ENCODE assay signal across 10 cellular contexts in the genomic region with DNA sequence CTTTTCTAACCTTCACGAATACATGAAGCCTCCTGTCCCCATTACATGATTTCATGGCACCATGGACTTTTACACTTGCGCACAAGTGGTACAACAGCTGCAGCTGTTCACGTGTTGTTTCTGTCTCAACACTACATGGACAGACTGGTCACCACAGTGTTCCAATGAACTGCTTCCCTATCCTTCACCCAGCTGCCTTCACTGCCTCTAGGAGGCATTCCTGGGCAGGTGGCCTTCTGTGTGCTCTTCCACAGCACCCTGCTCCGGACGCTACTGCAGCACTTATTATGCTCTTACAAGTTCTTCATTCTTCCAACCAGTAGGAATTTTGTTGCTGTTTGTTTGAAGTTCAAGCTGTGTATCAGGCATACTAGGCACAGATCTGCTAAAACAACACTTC. TPM values are rescaled to one million over a fixed set of nuclear protein-coding genes. Genes with fewer than 3 reads are reported as not detected.
DNase-seq lines count a peak whose midpoint lies in the region; ATAC-seq and TF ChIP-seq lines count a peak whose summit lies in the region.
"Had no signal": no experiment of that assay in that cellular context is flagged by ENCODE, and none has a peak within 500 bp of the region (broad histone marks: within the 10 kb centered on the region; RNA-seq: fewer than 3 reads in every experiment).

No MANE protein-coding gene starts in this region.

- no peaks in the 10 kb centered on the region for H3K27me3 ChIP-seq in BLaER1 treated with 17β-estradiol and CSF1 and Interleukin-3, amounts not matched to agents 10 nM and 100 nM
- H3K27me3 ChIP-seq in GM23248 (replicated peaks; ENCODE audit: insufficient read depth) = no peaks in the 10 kb centered on the region
- H3K27me3 ChIP-seq in mammary epithelial cell (ENCODE audit: insufficient read depth, low read length) = no peaks in the 10 kb centered on the region
- no peaks in the 10 kb centered on the region for H3K27me3 ChIP-seq in neural cell (ENCODE audit: insufficient read depth, low read depth, low read length)

- CTCF ChIA-PET in mammary epithelial cell (lab: Charles Lee; ENCODE audit: low non-redundant PET) = no interaction called here

- no peak for TF ChIP-seq EP300 in neural cell (conservative IDR thresholded peaks at IDR 0.05; ENCODE audit: poor library complexity, severe bottlenecking)

- BruUV-seq in mammary epithelial cell (replicated peaks; lab: Mats Ljungman, UMichigan) = no TSS peak

- no peak for TF ChIP-seq CTCF in mammary epithelial cell (conservative IDR thresholded peaks at IDR 0.05 in 1 of 2, IDR thresholded peaks at IDR 0.05 in 1 of 2; ENCODE audit: extremely low read depth in 1 of 2, insufficient read depth in 1 of 2, low read depth in 1 of 2, low read length in 2 of 2)
- TF ChIP-seq CTCF in neural cell (IDR thresholded peaks at IDR 0.05; ENCODE audit: poor library complexity, severe bottlenecking) = no peak

- DNase-seq in GM23248 = no peak
- DNase-seq in mammary epithelial cell = no peak
- no peak for DNase-seq in iPS-NIHi7 (ENCODE audit: extremely low spot score)
- DNase-seq in ecto neural progenitor cell (ENCODE audit: low spot score) = no peak
- DNase-seq: activated B cell treated with CpG ODN at 0.5 μM for 24 hours, EL had no signal

- WGBS in GM23248 (ENCODE audit: low coverage in 1 of 2, low lambda C conversion rate in 2 of 2, missing lambda C conversion rate in 2 of 2), 2 experiments = 73 to 74% methylated on average over 5 of the region's 5 CpGs
- WGBS in mammary epithelial cell (ENCODE audit: low coverage, missing lambda C conversion rate) = 90% methylated on average over 5 of the region's 5 CpGs

- H3K4me3 ChIP-seq in BLaER1 treated with 17β-estradiol and CSF1 and Interleukin-3, amounts not matched to agents 10 nM and 100 nM = 0 out of 20 replicates have a peak overlapping the region, but pooled peaks of 1 of the 10 experiments have one; percentile 79
- peak overlapping the region; percentile 81 for H3K4me3 ChIP-seq in GM23248
- H3K4me3 ChIP-seq in mammary epithelial cell (replicated peaks in 1 of 3; ENCODE audit: insufficient read depth in 1 of 3, low read depth in 2 of 3, low read length in 3 of 3) = no peak overlapping the region
- H3K4me3 ChIP-seq in neural cell (ENCODE audit: low read length) = peak overlapping the region; percentile 97

- in situ Hi-C loops in GM23248 (cut with MboI) = no loop called here
- in situ Hi-C loops in mammary epithelial cell (cut with MboI; ENCODE audit: low sequenced_read_pairs in 2 of 2) = no loop called here

- H3K27ac ChIP-seq in BLaER1 treated with 17β-estradiol and CSF1 and Interleukin-3, amounts not matched to agents 10 nM and 100 nM = no peak overlapping the region
- H3K27ac ChIP-seq in GM23248 (no peak overlapping the region), mammary epithelial cell (ENCODE audit: insufficient read depth, low read depth, low read length) (no peak overlapping the region), neural cell (ENCODE audit: low read length) (no peak overlapping the region)

- dilution Hi-C loops in mammary epithelial cell (cut with HindIII; ENCODE audit: low sequenced_read_pairs) = no loop called here

- H3K9me2 ChIP-seq in GM23248 (ENCODE audit: insufficient read depth) (no peaks in the 10 kb centered on the region), neural cell (ENCODE audit: insufficient read depth, low read length) (no peaks in the 10 kb centered on the region)

- intact Hi-C loops in mammary epithelial cell (cut with micrococcal nuclease) = no loop called here

- H4K20me1 ChIP-seq in BLaER1 treated with 17β-estradiol and CSF1 and Interleukin-3, amounts not matched to agents 10 nM and 100 nM = peaks cover 0 to 6% (median 0%) of the 10 kb centered on the region in 11 experiments; a peak in 2 of 22 replicates
- H4K20me1 ChIP-seq in GM23248 (ENCODE audit: insufficient read depth) (no peaks in the 10 kb centered on the region), mammary epithelial cell (ENCODE audit: insufficient read depth, low read length) (no peaks in the 10 kb centered on the region), neural cell (ENCODE audit: insufficient read depth) (no peaks in the 10 kb centered on the region)

- no peak overlapping the region for H3K9ac ChIP-seq in BLaER1 treated with 17β-estradiol and CSF1 and Interleukin-3, amounts not matched to agents 10 nM and 100 nM
- peak overlapping the region; percentile 91 for H3K9ac ChIP-seq in GM23248
- H3K9ac ChIP-seq in mammary epithelial cell (ENCODE audit: insufficient read depth, low read length) = no peak overlapping the region
- no peak overlapping the region for H3K9ac ChIP-seq in neural cell (ENCODE audit: low read length)

- no peak for TF ChIP-seq RAD21 in neural cell (conservative IDR thresholded peaks at IDR 0.05)

- H2AFZ ChIP-seq in GM23248 (no peak overlapping the region), mammary epithelial cell (ENCODE audit: low read depth, low read length) (no peak overlapping the region), neural cell (ENCODE audit: low read depth, low read length) (no peak overlapping the region)

- H3K79me2 ChIP-seq in GM23248 (ENCODE audit: insufficient read depth) (peaks cover 20% of the 10 kb centered on the region), mammary epithelial cell (ENCODE audit: insufficient read depth, low read length) (peaks cover 14% of the 10 kb centered on the region), neural cell (replicated peaks; ENCODE audit: insufficient read depth, low read length) (no peaks in the 10 kb centered on the region)

- peak overlapping the region; percentile 80 to 92 (median 86) for H3K4me2 ChIP-seq in BLaER1 treated with 17β-estradiol and CSF1 and Interleukin-3, amounts not matched to agents 10 nM and 100 nM
- H3K4me2 ChIP-seq in GM23248 (ENCODE audit: unreplicated experiment) (peak overlapping the region; percentile 93), mammary epithelial cell (ENCODE audit: insufficient read depth, low read depth, low read length) (peak overlapping the region; percentile 93), neural cell (ENCODE audit: low read length) (no peak overlapping the region)

- H3F3A ChIP-seq in GM23248 (ENCODE audit: insufficient read depth) = peaks cover 26% of the 10 kb centered on the region
- H3F3A ChIP-seq in neural cell (ENCODE audit: insufficient read depth, low read length, poor library complexity, severe bottlenecking) = no peaks in the 10 kb centered on the region

- H3K9me3 ChIP-seq in BLaER1 treated with 17β-estradiol and CSF1 and Interleukin-3, amounts not matched to agents 10 nM and 100 nM (replicated peaks in 1 of 11) = peaks cover 0 to 14% (median 0%) of the 10 kb centered on the region in 11 experiments; a peak in 7 of 22 replicates
- no peaks in the 10 kb centered on the region for H3K9me3 ChIP-seq in GM23248 (ENCODE audit: low read depth)
- no peaks in the 10 kb centered on the region for H3K9me3 ChIP-seq in mammary epithelial cell (replicated peaks; ENCODE audit: insufficient read depth, low read length)
- H3K9me3 ChIP-seq in neural cell (ENCODE audit: low read length) = no peaks in the 10 kb centered on the region

- ATAC-seq in HG03108 (IDR thresholded peaks at IDR 0.05; ENCODE audit: unreplicated experiment) (no peak), GM18511 (IDR thresholded peaks at IDR 0.05; ENCODE audit: unreplicated experiment) (no peak)

- H3K36me3 ChIP-seq in BLaER1 treated with 17β-estradiol and CSF1 and Interleukin-3, amounts not matched to agents 10 nM and 100 nM = peaks cover 11 to 21% (median 17%) of the 10 kb centered on the region in 11 experiments; a peak in 20 of 22 replicates
- H3K36me3 ChIP-seq in GM23248 (ENCODE audit: low read depth) (0 out of 2 replicates have a peak, but pooled peaks cover 3% of the 10 kb centered on the region), mammary epithelial cell (ENCODE audit: insufficient read depth, low read length) (no peaks in the 10 kb centered on the region), neural cell (ENCODE audit: insufficient read depth, low read length) (peaks cover 4% of the 10 kb centered on the region)

- peaks cover 14 to 27% (median 22%) of the 10 kb centered on the region in 10 experiments for H3K4me1 ChIP-seq in BLaER1 treated with 17β-estradiol and CSF1 and Interleukin-3, amounts not matched to agents 10 nM and 100 nM
- H3K4me1 ChIP-seq in GM23248 (ENCODE audit: insufficient read depth) (peaks cover 35% of the 10 kb centered on the region), mammary epithelial cell (ENCODE audit: insufficient read depth, low read length) (peaks cover 5% of the 10 kb centered on the region)

TF ChIP-seq in neural cell, 6 proteins besides CTCF, POLR2A, EP300 and RAD21 (continues in another document):
- TF ChIP-seq TAF1 (IDR thresholded peaks at IDR 0.05; ENCODE audit: low read depth) (no peak), SMC3 (conservative IDR thresholded peaks at IDR 0.05; ENCODE audit: poor library complexity) (no peak), MXI1 (conservative IDR thresholded peaks at IDR 0.05; ENCODE audit: poor library complexity, severe bottlenecking) (no peak), EZH2 (IDR thresholded peaks at IDR 0.05; ENCODE audit: borderline replicate concordance, insufficient read depth, low read length, poor library complexity, severe bottlenecking) (no peak)

RNA-seq across cellular contexts. Expression of gene MTERF2, which starts 1.5 kb away (rescaled TPM):
- total RNA-seq in GM23248 (2014; rRNA removed; shearing (Covaris generic)) = 4.6 and 6.4 TPM in 2 replicates
- 6.4 and 7.7 TPM in 2 replicates for polyA plus RNA-seq in GM23248 (2016; fragmentation: Nextera tagmentation; extraction: Ambion mirVana)
- total RNA-seq in mammary epithelial cell = 1 to 10 TPM; 7.0 to 8.0 TPM
- 3.2 TPM for polyA plus RNA-seq in mammary epithelial cell
- not detected for polyA minus RNA-seq in mammary epithelial cell
- 47.8 and 49.0 TPM in 2 replicates for polyA plus RNA-seq in neural cell
- 20.0 and 20.3 TPM in 2 replicates for polyA minus RNA-seq in neural cell

RNA-seq across cellular contexts. Expression of gene TMEM263, which starts 29.8 kb away (rescaled TPM):
- 132 and 147 TPM in 2 replicates for total RNA-seq in GM23248 (2014; rRNA removed; shearing (Covaris generic))
- polyA plus RNA-seq in GM23248 (2016; fragmentation: Nextera tagmentation; extraction: Ambion mirVana) (136 and 139 TPM in 2 replicates), mammary epithelial cell (19.3 TPM), neural cell (25.9 and 27.1 TPM in 2 replicates)
- 10 to 100 TPM; 48.7 to 51.3 TPM for total RNA-seq in mammary epithelial cell
- polyA minus RNA-seq in mammary epithelial cell (79.1 TPM), neural cell (39.9 and 40.5 TPM in 2 replicates)

Comparison
In these comparisons a context has a peak if more than half of its experiments do, and no peak if none do; other contexts are left out.
1. H3K4me3 ChIP-seq: peak in GM23248 (single experiment) and neural cell (single experiment); none in mammary epithelial cell (0 of 3).